ENCODE assay signal across 25 cellular contexts in genomic region chr10:59537451-59537850, GRCh38.
A peak's percentile ranks its signal among the peaks of the same experiment; 100 is the strongest.
DNase-seq lines count a peak whose midpoint lies in the region; ATAC-seq and TF ChIP-seq lines count a peak whose summit lies in the region.
"Had no signal": no experiment of that assay in that cellular context is flagged by ENCODE, and none has a peak within 500 bp of the region (broad histone marks: within the 10 kb centered on the region; RNA-seq: fewer than 3 reads in every experiment).

No MANE protein-coding gene starts in this region.

- H3K4me3 Mint-ChIP-seq in nephron: no peak overlapping the region
- H3K4me3 Mint-ChIP-seq: activated B cell treated with CpG ODN at 0.5 μM for 24 hours; activated naive CD4-positive, alpha-beta T cell treated with anti-CD3 and anti-CD28 coated beads, Interleukin-2, amount 50 U/mL, for 24 hours; activated T-helper 1 cell treated with anti-CD3 and anti-CD28 coated beads, Interleukin-12 subunit alpha, Interleukin-12 subunit beta, Interleukin-2, Interleukin-4 antibody, amounts not matched to agents 30 ng/mL and 10 ng/mL and 1 ng/mL, durations not matched to agents 14 hours and 24 hours and 36 hours; CD8-positive, alpha-beta T cell; memory B cell; naive B cell; stimulated activated naive CD8-positive, alpha-beta T cell treated with anti-CD3 and anti-CD28 coated beads, Interleukin-15, Interleukin-2, amounts not matched to agents 100 ng/mL and 50 ng/mL, for 24 hours had no signal

- H3K27ac ChIP-seq in heart left ventricle: peak overlapping the region in 10 of 12 donors; percentile 13 to 94 (median 72)
- peak overlapping the region in 1 of 2 donors; percentile 72 for H3K27ac ChIP-seq in right atrium auricular region
- H3K27ac ChIP-seq in upper lobe of right lung: peak overlapping the region; percentile 82

- 66 to 74% (median 72%) methylated on average over 3 of the region's 3 CpGs for WGBS in heart left ventricle, 4 donors

- peak overlapping the region; percentile 84 to 97 (median 93) for H3K27ac Mint-ChIP-seq in nephron
- H3K27ac Mint-ChIP-seq: activated B cell treated with CpG ODN at 0.5 μM for 24 hours; activated naive CD4-positive, alpha-beta T cell treated with anti-CD3 and anti-CD28 coated beads, Interleukin-2, amount 50 U/mL, for 24 hours; activated T-helper 1 cell treated with anti-CD3 and anti-CD28 coated beads, Interleukin-12 subunit alpha, Interleukin-12 subunit beta, Interleukin-2, Interleukin-4 antibody, amounts not matched to agents 30 ng/mL and 10 ng/mL and 1 ng/mL, durations not matched to agents 14 hours and 24 hours and 36 hours; CD8-positive, alpha-beta T cell; memory B cell; naive B cell; stimulated activated naive CD8-positive, alpha-beta T cell treated with anti-CD3 and anti-CD28 coated beads, Interleukin-15, Interleukin-2, amounts not matched to agents 100 ng/mL and 50 ng/mL, for 24 hours had no signal

- H3K4me1 ChIP-seq in heart left ventricle: peaks cover 0 to 28% (median 11%) of the 10 kb centered on the region in 12 donors
- H3K4me1 ChIP-seq in right atrium auricular region: peaks cover 0 to 16% of the 10 kb centered on the region in 2 donors
- peaks cover 19% of the 10 kb centered on the region for H3K4me1 ChIP-seq in upper lobe of right lung

- DNase-seq in heart left ventricle (no peak), right atrium auricular region (ENCODE audit: low spot score) (no peak), fibroblast of peridontal ligament (ENCODE audit: extremely low read depth) (peak; percentile 27), upper lobe of right lung (no peak), glomerular visceral epithelial cell (ENCODE audit: extremely low spot score) (no peak), NCI-H187 treated with DMSO at 0.1 percent for 48 hours (lab: John Stamatoyannopoulos, UW) (no peak)
- DNase-seq in stimulated activated CD4-positive, alpha-beta T cell treated with anti-CD3 and anti-CD28 coated beads, Interleukin-4, amount 100 ng/mL, for 4 hours: no peak
- DNase-seq: activated B cell treated with CpG ODN at 0.5 μM for 24 hours; activated CD4-positive, alpha-beta T cell treated with anti-CD3 and anti-CD28 coated beads, Interleukin-2, amount 50 U/mL, for 4 hours; anterior cingulate cortex; CD8-positive, alpha-beta T cell; DMS 273 treated with DMSO at 0.1 percent for 48 hours; erythroblast; naive B cell; NCI-H1092; NCI-H1930; NCI-H2227 treated with DMSO at 0.1 percent for 48 hours; occipital lobe; trophoblast cell had no signal

- H3K36me3 ChIP-seq in heart left ventricle (no peaks in the 10 kb centered on the region), right atrium auricular region (no peaks in the 10 kb centered on the region), upper lobe of right lung (no peaks in the 10 kb centered on the region)

- TF ChIP-seq CTCF in heart left ventricle (IDR thresholded peaks at IDR 0.05) (no peak), right atrium auricular region (IDR thresholded peaks at IDR 0.05) (no peak), nephron (IDR thresholded peaks at IDR 0.05; ENCODE audit: unreplicated experiment in 3 of 3) (no peak), upper lobe of right lung (IDR thresholded peaks at IDR 0.05) (no peak)

- H3K9me3 Mint-ChIP-seq in nephron: peaks cover 4% of the 10 kb centered on the region

- H3K4me3 ChIP-seq in heart left ventricle (no peak overlapping the region), right atrium auricular region (no peak overlapping the region), upper lobe of right lung (no peak overlapping the region)

- H3K27me3 ChIP-seq in heart left ventricle (no peaks in the 10 kb centered on the region), right atrium auricular region (no peaks in the 10 kb centered on the region), upper lobe of right lung (no peaks in the 10 kb centered on the region)

- intact Hi-C loops in heart left ventricle (cut with DNase I): no loop called here
- intact Hi-C loops in upper lobe of right lung (cut with DNase I): no loop called here

- H3K27me3 Mint-ChIP-seq in nephron (ENCODE audit: low read depth): no peaks in the 10 kb centered on the region
- H3K27me3 Mint-ChIP-seq: activated B cell treated with CpG ODN at 0.5 μM for 24 hours; activated naive CD4-positive, alpha-beta T cell treated with anti-CD3 and anti-CD28 coated beads, Interleukin-2, amount 50 U/mL, for 24 hours; memory B cell; stimulated activated naive CD8-positive, alpha-beta T cell treated with anti-CD3 and anti-CD28 coated beads, Interleukin-15, Interleukin-2, amounts not matched to agents 100 ng/mL and 50 ng/mL, for 24 hours had no signal

- H3K36me3 Mint-ChIP-seq in nephron (ENCODE audit: low read depth): no peaks in the 10 kb centered on the region
- H3K36me3 Mint-ChIP-seq: activated naive CD4-positive, alpha-beta T cell treated with anti-CD3 and anti-CD28 coated beads, Interleukin-2, amount 50 U/mL, for 24 hours; CD8-positive, alpha-beta T cell; memory B cell; naive B cell had no signal

- TF ChIP-seq POLR2A in heart left ventricle (IDR thresholded peaks at IDR 0.05): no peak

- no peak for ATAC-seq in heart left ventricle
- ATAC-seq in upper lobe of right lung: no peak
- ATAC-seq: CD8-positive, alpha-beta T cell; HCT116 had no signal

- peaks cover 30% of the 10 kb centered on the region for H3K4me1 Mint-ChIP-seq in nephron
- H3K4me1 Mint-ChIP-seq: activated B cell treated with CpG ODN at 0.5 μM for 24 hours; activated naive CD4-positive, alpha-beta T cell treated with anti-CD3 and anti-CD28 coated beads, Interleukin-2, amount 50 U/mL, for 24 hours; memory B cell; naive B cell had no signal

- H3K9me3 ChIP-seq in heart left ventricle (no peaks in the 10 kb centered on the region), right atrium auricular region (no peaks in the 10 kb centered on the region), upper lobe of right lung (no peaks in the 10 kb centered on the region)
